Comparison of ENCODE assay signal across 8 cellular contexts in the genomic region with DNA sequence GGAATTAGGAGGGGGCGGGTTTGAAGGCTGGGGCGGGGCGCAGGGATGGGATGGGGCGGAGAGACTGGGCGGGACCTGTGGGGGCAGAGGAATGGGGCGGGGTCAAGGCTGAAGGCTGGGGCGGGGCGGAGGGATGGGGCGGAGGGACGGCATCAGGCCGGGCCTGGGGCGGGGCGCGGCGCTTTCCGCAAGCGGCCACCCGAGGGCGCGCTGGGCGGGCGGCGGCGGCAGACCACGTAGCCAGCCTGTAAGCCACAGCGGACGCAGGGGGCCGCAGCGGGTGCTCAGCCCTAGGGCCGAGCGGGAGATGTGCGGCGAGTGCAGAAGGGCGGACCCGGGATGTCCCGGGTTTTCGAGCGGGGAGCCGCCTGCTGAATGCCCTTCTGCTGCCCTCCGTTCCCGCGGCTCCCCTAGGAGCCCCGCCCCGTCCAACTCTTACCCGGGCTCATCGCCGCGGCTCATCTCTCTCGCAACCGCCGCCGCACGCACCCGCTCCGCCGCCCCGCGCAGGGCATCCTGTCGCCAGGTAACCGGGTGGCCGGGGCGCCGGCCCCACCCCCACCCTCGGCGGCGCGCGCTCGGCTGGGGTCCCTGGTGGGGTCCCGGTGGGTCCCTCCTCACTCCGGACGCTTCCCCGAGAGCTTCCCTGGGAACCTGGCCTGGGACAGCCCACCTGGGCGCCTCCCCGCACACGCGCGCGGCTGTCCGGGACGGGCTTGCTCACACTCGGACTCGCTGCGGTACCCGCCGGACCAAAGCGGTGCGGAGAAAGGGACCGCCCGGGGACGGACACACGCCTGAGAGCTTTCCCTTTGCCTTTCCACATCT. TPM values are rescaled to one million over a fixed set of nuclear protein-coding genes. Genes with fewer than 3 reads are reported as not detected.
DNase-seq lines count a peak whose midpoint lies in the region; ATAC-seq lines count a peak whose summit lies in the region.

A gene (minus strand): TSS at position 499 of the 828 bp plus-strand sequence. CDS start 50 bp downstream, at position 449.

- in situ Hi-C loops in Caki2 (cut with HindIII; ENCODE audit: low pct_unique_long_range_greater_than_20kb, low sequenced_read_pairs) = no loop called here

- peaks cover 11% of the 10 kb centered on the region for H3K27me3 Mint-ChIP-seq in activated T-cell treated with anti-CD3 and anti-CD28 coated beads, Interleukin-2, amount 50 U/mL, for 24 hours

- ATAC-seq in GM21360 (IDR thresholded peaks at IDR 0.05; ENCODE audit: unreplicated experiment) (peak; percentile 88), esophagus mucosa (peak; percentile 100)

- H3K9me3 Mint-ChIP-seq in activated T-cell treated with anti-CD3 and anti-CD28 coated beads, Interleukin-2, amount 50 U/mL, for 24 hours = no peaks in the 10 kb centered on the region

- DNase-seq in Caki2 (ENCODE audit: low read depth) = peak; percentile 78
- DNase-seq in HS-5 (ENCODE audit: low read depth) = peak; percentile 45
- peak; percentile 93 for DNase-seq in OCI-M1 (lab: John Stamatoyannopoulos, UW)
- DNase-seq in activated T-cell treated with anti-CD3 and anti-CD28 coated beads, Interleukin-2, amount 50 U/mL, for 24 hours = peak; percentile 92
- DNase-seq in myocyte (ENCODE audit: low read depth) = peak; percentile 90
- peak; percentile 74 for DNase-seq in stimulated activated CD8-positive, alpha-beta memory T cell treated with anti-CD3 and anti-CD28 coated beads, Interleukin-7, amount 100 ng/mL, for 24 hours (ENCODE audit: low read depth)

- no peaks in the 10 kb centered on the region for H3K36me3 Mint-ChIP-seq in activated T-cell treated with anti-CD3 and anti-CD28 coated beads, Interleukin-2, amount 50 U/mL, for 24 hours (ENCODE audit: low read depth)

- H3K27ac Mint-ChIP-seq in activated T-cell treated with anti-CD3 and anti-CD28 coated beads, Interleukin-2, amount 50 U/mL, for 24 hours = peak within 1 kb of the TSS; percentile 71

- H3K4me1 Mint-ChIP-seq in activated T-cell treated with anti-CD3 and anti-CD28 coated beads, Interleukin-2, amount 50 U/mL, for 24 hours (ENCODE audit: low read depth) = peaks cover 8% of the 10 kb centered on the region

- H3K4me3 Mint-ChIP-seq in activated T-cell treated with anti-CD3 and anti-CD28 coated beads, Interleukin-2, amount 50 U/mL, for 24 hours = peak within 1 kb of the TSS; percentile 82

RNA-seq across cellular contexts. Expression of the gene that starts here (rescaled TPM):
- 0.52 and 0.98 TPM in 2 replicates for total RNA-seq in Caki2 (2014; rRNA removed; shearing (Covaris generic); ENCODE audit: low replicate concordance)
- total RNA-seq in esophagus mucosa = 0.20 TPM
- total RNA-seq in myocyte = 1.4 and 2.0 TPM in 2 replicates
- 0.53 TPM for polyA plus RNA-seq in myocyte (2012)

Comparison
In these comparisons a context has a peak if more than half of its experiments do, and no peak if none do; other contexts are left out.
1. Peak in every context shown above with its lines: DNase-seq and ATAC-seq.
2. Peak in DNase-seq in Caki2; RNA of the gene not detected or under 1 TPM.
3. Peak in ATAC-seq in esophagus mucosa; RNA of the gene not detected or under 1 TPM.